13 cellular contexts compared by ENCODE assay signal in the genomic region with DNA sequence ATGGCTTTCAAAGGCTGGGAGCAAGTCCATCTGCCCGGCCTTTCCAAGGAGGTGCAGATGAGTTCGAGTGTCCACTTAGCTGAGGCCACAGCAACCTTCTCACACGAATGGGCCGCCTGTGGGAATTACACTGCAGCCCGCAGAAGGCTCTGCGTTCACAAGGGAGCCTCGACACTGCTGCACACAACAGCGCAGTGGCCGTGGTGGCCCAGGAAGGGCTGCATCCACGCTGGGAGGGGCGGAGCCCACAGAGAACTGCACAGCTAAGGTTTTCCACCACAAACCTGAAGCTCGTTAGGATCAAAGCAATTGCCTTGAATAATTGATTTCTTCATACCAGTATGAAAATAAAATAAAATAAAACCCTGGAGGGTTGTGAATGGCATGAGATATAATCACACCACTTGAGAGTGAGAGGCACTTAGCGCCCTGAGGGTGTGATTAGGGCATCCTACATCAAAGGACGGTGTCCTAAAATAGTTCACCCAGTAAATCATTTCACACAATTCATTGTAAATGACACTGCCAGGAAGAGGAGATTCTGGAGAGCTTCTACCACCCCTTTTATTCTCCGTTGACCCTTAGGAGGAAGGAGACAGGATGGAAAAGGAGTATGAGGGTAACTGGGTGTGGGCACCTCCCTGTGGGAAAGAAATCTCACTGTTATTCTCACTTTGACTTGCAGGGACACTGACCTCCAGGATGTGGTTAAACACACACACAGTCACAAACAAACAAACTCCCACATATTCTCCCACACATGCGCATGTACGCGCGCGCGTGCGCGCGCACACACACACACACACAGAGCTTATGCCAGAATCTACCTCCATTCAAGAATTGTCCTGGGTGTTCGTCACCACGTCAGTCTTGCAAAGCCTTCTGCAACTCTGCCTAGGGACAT.
DNase-seq lines count a peak whose midpoint lies in the region; TF ChIP-seq lines count a peak whose summit lies in the region.
"Had no signal": no experiment of that assay in that cellular context is flagged by ENCODE, and none has a peak within 500 bp of the region (broad histone marks: within the 10 kb centered on the region; RNA-seq: fewer than 3 reads in every experiment).

No MANE protein-coding gene starts in this region.

- peaks cover 4% of the 10 kb centered on the region for H3K4me1 Mint-ChIP-seq in endodermal cell
- peaks cover 3% of the 10 kb centered on the region for H3K4me1 Mint-ChIP-seq in neural progenitor cell

- peak; percentile 4 for DNase-seq in stimulated activated CD4-positive, alpha-beta T cell treated with anti-CD3 and anti-CD28 coated beads, Interleukin-1b, Interleukin-23, amount 100 ng/mL, for 48 hours
- DNase-seq in stimulated activated CD4-positive, alpha-beta T cell treated with anti-CD3 and anti-CD28 coated beads, Interleukin-12 subunit alpha, Interleukin-12 subunit beta, amount 100 ng/mL, for 4 hours, result no peak
- peak; percentile 39 for DNase-seq in NCI-H510A (lab: John Stamatoyannopoulos, UW)
- DNase-seq in endodermal cell, result peak; percentile 28
- DNase-seq in neural progenitor cell (ENCODE audit: low spot score), result no peak
- no peak for DNase-seq in hepatocyte (ENCODE audit: low spot score)
- no peak for DNase-seq in COLO829 (ENCODE audit: low spot score)
- DNase-seq: anterior cingulate cortex, erythroblast, NCI-H2081 treated with DMSO at 0.1 percent for 48 hours, ovary, SIG-M5 had no signal

- no peak overlapping the region for H3K4me3 Mint-ChIP-seq in endodermal cell
- H3K4me3 Mint-ChIP-seq in neural progenitor cell, result no peak overlapping the region
- H3K4me3 Mint-ChIP-seq: CD14-positive monocyte had no signal

- no peaks in the 10 kb centered on the region for H3K27me3 ChIP-seq in endodermal cell (ENCODE audit: control insufficient read depth, insufficient read depth, low read length, poor library complexity, severe bottlenecking)
- H3K27me3 ChIP-seq in neural progenitor cell, result no peaks in the 10 kb centered on the region
- H3K27me3 ChIP-seq in hepatocyte, result no peaks in the 10 kb centered on the region
- H3K27me3 ChIP-seq: ovary had no signal

- H3K9ac ChIP-seq in endodermal cell (ENCODE audit: extremely low read depth, low read length, poor library complexity, severe bottlenecking), result no peak overlapping the region
- no peak overlapping the region for H3K9ac ChIP-seq in neural progenitor cell

- H3K9me2 ChIP-seq in hepatocyte (replicated peaks; ENCODE audit: insufficient read depth), result no peaks in the 10 kb centered on the region

- no peak overlapping the region for H3K4me2 ChIP-seq in neural progenitor cell
- H3K4me2 ChIP-seq in hepatocyte, result no peak overlapping the region

- H3K27ac ChIP-seq in endodermal cell (ENCODE audit: low read depth, low read length) (no peak overlapping the region), neural progenitor cell (no peak overlapping the region), hepatocyte (no peak overlapping the region)
- H3K27ac ChIP-seq: ovary had no signal

- 95 to 96% methylated on average over 9 to 26 of the region's 26 CpGs for WGBS in endodermal cell (ENCODE audit: insufficient coverage in 1 of 2, insufficient read length in 1 of 2), 2 experiments
- 94% methylated on average over 25 of the region's 26 CpGs for WGBS in hepatocyte (ENCODE audit: low lambda C conversion rate, missing lambda C conversion rate)

- H3K9me3 ChIP-seq in endodermal cell (ENCODE audit: control insufficient read depth, low read length), result no peaks in the 10 kb centered on the region
- no peaks in the 10 kb centered on the region for H3K9me3 ChIP-seq in neural progenitor cell (ENCODE audit: low read depth)
- no peaks in the 10 kb centered on the region for H3K9me3 ChIP-seq in hepatocyte (ENCODE audit: low read depth)
- H3K9me3 ChIP-seq: ovary had no signal

- H3K27me3 Mint-ChIP-seq in endodermal cell (ENCODE audit: insufficient read depth), result no peaks in the 10 kb centered on the region
- H3K27me3 Mint-ChIP-seq in neural progenitor cell (ENCODE audit: insufficient read depth, low read depth), result peaks cover 4% of the 10 kb centered on the region

- H4K20me1 ChIP-seq in neural progenitor cell (ENCODE audit: low read depth) (no peaks in the 10 kb centered on the region), hepatocyte (ENCODE audit: insufficient read depth, poor library complexity, severe bottlenecking) (no peaks in the 10 kb centered on the region)

- H2AFZ ChIP-seq in neural progenitor cell (replicated peaks) (no peak overlapping the region), hepatocyte (no peak overlapping the region)

- peaks cover 3% of the 10 kb centered on the region for H3K9me3 Mint-ChIP-seq in endodermal cell
- peaks cover 11% of the 10 kb centered on the region for H3K9me3 Mint-ChIP-seq in neural progenitor cell

- TF ChIP-seq CTCF in endodermal cell (conservative IDR thresholded peaks at IDR 0.05) (no peak), neural progenitor cell (IDR thresholded peaks at IDR 0.05) (no peak), hepatocyte (IDR thresholded peaks at IDR 0.05; ENCODE audit: poor library complexity) (no peak)

- H3K27ac Mint-ChIP-seq in endodermal cell (no peak overlapping the region), neural progenitor cell (no peak overlapping the region)

- no peaks in the 10 kb centered on the region for H3K36me3 Mint-ChIP-seq in endodermal cell (ENCODE audit: low read depth)
- peaks cover 2% of the 10 kb centered on the region for H3K36me3 Mint-ChIP-seq in neural progenitor cell
- H3K36me3 Mint-ChIP-seq: CD14-positive monocyte had no signal

- H3K4me1 ChIP-seq in endodermal cell (ENCODE audit: control insufficient read depth, insufficient read depth, low read length) (no peaks in the 10 kb centered on the region), neural progenitor cell (no peaks in the 10 kb centered on the region), hepatocyte (ENCODE audit: insufficient read depth) (no peaks in the 10 kb centered on the region)

- no peaks in the 10 kb centered on the region for H3F3A ChIP-seq in neural progenitor cell (ENCODE audit: low read depth)

- H3K36me3 ChIP-seq in endodermal cell (ENCODE audit: control insufficient read depth, insufficient read depth, low read length) (no peaks in the 10 kb centered on the region), neural progenitor cell (no peaks in the 10 kb centered on the region), hepatocyte (replicated peaks; ENCODE audit: insufficient read depth, low read depth) (no peaks in the 10 kb centered on the region)
- H3K36me3 ChIP-seq: ovary had no signal

- H3K4me3 ChIP-seq in endodermal cell (ENCODE audit: low read length) (no peak overlapping the region), neural progenitor cell (no peak overlapping the region), hepatocyte (no peak overlapping the region)
- H3K4me3 ChIP-seq: ovary had no signal

- H3K79me2 ChIP-seq in neural progenitor cell (ENCODE audit: low read depth), result no peaks in the 10 kb centered on the region
- no peaks in the 10 kb centered on the region for H3K79me2 ChIP-seq in hepatocyte

Comparison
In these comparisons a context has a peak if more than half of its experiments do, and no peak if none do; other contexts are left out.
1. DNase-seq: peak in stimulated activated CD4-positive, alpha-beta T cell treated with anti-CD3 and anti-CD28 coated beads, Interleukin-1b, Interleukin-23, amount 100 ng/mL, for 48 hours (single experiment), NCI-H510A (single experiment) and endodermal cell (single experiment); none in stimulated activated CD4-positive, alpha-beta T cell treated with anti-CD3 and anti-CD28 coated beads, Interleukin-12 subunit alpha, Interleukin-12 subunit beta, amount 100 ng/mL, for 4 hours (single experiment), neural progenitor cell (single experiment), hepatocyte (single experiment) and COLO829 (single experiment).